ENCODE assay signal across 1 cellular context in the genomic region with DNA sequence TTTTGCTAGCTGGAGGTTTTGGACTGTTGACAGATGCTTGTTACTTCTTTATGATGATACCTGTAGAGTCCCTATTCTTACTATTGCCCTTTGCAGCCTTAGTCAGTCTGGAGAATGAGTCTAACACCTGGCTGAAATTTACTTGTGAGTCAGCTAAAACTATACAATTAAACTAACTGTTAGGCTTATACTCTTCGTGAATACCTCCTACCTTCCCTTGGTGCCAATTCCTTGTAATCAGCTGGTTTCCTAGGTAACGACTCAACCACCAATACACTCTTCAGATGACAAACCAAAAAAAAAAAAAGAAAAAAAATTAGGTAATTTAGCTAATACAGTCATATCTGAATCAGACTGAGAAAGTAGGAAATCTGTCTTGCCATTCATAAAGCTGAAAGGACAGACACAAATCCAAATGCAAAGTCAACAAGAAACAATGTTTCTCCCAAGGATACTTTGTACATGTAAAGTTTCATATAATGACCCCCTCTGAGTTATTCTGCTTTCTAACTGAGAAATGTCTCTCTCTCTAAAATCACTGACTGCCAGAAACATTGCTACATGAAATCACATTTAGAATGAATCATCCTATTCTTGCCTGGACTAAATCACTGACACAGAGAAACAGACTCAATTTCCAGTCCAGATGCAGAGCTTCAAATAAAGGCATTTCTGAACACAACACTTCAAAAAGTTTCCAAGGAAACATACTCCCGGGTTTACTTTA.
TF ChIP-seq lines count a peak whose summit lies in the region.

No MANE protein-coding gene starts in this region.

TF ChIP-seq in IMR-90, 13 proteins besides CTCF, POLR2A, EP300 and RAD21 (continued from another document):
- no peak for TF ChIP-seq SMC3 (IDR thresholded peaks at IDR 0.05; ENCODE audit: low read depth, low read length)
- TF ChIP-seq FOS (IDR thresholded peaks at IDR 0.05; ENCODE audit: low read depth, low read length) = 0 out of 2 replicates have a peak, but pooled peaks have one; percentile 16
- no peak for TF ChIP-seq RFX5 (IDR thresholded peaks at IDR 0.05; ENCODE audit: low read depth, low read length)
- peak; percentile 78 for TF ChIP-seq CEBPB (IDR thresholded peaks at IDR 0.05; ENCODE audit: low read depth, low read length)
